Comparison of ENCODE assay signal across 1 cellular context in genomic region chr4:3091464-3091863, GRCh38.
TF ChIP-seq lines count a peak whose summit lies in the region.

No MANE protein-coding gene starts in this region.

TF ChIP-seq in GM12878, 131 proteins besides CTCF, POLR2A, EP300 and RAD21:
- no peak for TF ChIP-seq E2F8 (IDR thresholded peaks at IDR 0.05; ENCODE audit: low read depth, partially characterized antibody)
- TF ChIP-seq BACH1 (IDR thresholded peaks at IDR 0.05; ENCODE audit: borderline replicate concordance) = no peak
- no peak for TF ChIP-seq TAF1 (IDR thresholded peaks at IDR 0.05; ENCODE audit: borderline replicate concordance, low read depth, low read length)
- no peak for TF ChIP-seq KAT2A (conservative IDR thresholded peaks at IDR 0.05; ENCODE audit: control insufficient read depth, low read depth, low read length)
- TF ChIP-seq ESRRA (IDR thresholded peaks at IDR 0.05; ENCODE audit: low read length) = no peak
- TF ChIP-seq GABPA (IDR thresholded peaks at IDR 0.05; ENCODE audit: low read depth) = no peak
- no peak for TF ChIP-seq SMC3 (IDR thresholded peaks at IDR 0.05; ENCODE audit: borderline replicate concordance, low read length)
- TF ChIP-seq SPI1 (IDR thresholded peaks at IDR 0.05; ENCODE audit: borderline replicate concordance, insufficient read depth, low read depth, low read length) = no peak
- no peak for TF ChIP-seq EED (IDR thresholded peaks at IDR 0.05; ENCODE audit: low read depth)
- TF ChIP-seq SUZ12 (IDR thresholded peaks at IDR 0.05; ENCODE audit: unreplicated experiment) = no peak
- no peak for TF ChIP-seq POLR2AphosphoS2 (IDR thresholded peaks at IDR 0.05; ENCODE audit: low read depth, low read length)
- no peak for TF ChIP-seq POLR2AphosphoS5 (IDR thresholded peaks at IDR 0.05; ENCODE audit: low read length)
- TF ChIP-seq NR2C2 (IDR thresholded peaks at IDR 0.05; ENCODE audit: borderline replicate concordance, control insufficient read depth, insufficient read length, low read depth) = no peak
- TF ChIP-seq USF2 (IDR thresholded peaks at IDR 0.05; ENCODE audit: borderline replicate concordance, low read depth, low read length) = no peak
- no peak for TF ChIP-seq HSF1 (IDR thresholded peaks at IDR 0.05; ENCODE audit: low read depth, low read length)
- TF ChIP-seq ZNF592 (IDR thresholded peaks at IDR 0.05) = no peak
- TF ChIP-seq WRNIP1 (IDR thresholded peaks at IDR 0.05; ENCODE audit: borderline replicate concordance, low read depth, low read length) = no peak
- TF ChIP-seq NBN (IDR thresholded peaks at IDR 0.05) = no peak
- TF ChIP-seq MEF2A (IDR thresholded peaks at IDR 0.05; ENCODE audit: insufficient read depth, low read depth, low read length) = no peak
- no peak for TF ChIP-seq SP1 (IDR thresholded peaks at IDR 0.05; ENCODE audit: low read depth, low read length)
TF ChIP-seq in GM12878: peak in this region for 0.
